ENCODE assay signal across 27 cellular contexts in genomic region chr12:70398862-70399261, GRCh38.
"Had no signal": no experiment of that assay in that cellular context is flagged by ENCODE, and none has a peak within 500 bp of the region (broad histone marks: within the 10 kb centered on the region; RNA-seq: fewer than 3 reads in every experiment).

No MANE protein-coding gene starts in this region.

- H3K27me3 Mint-ChIP-seq: naive B cell had no signal

- H3K4me3 Mint-ChIP-seq: endodermal cell; mesothelial cell of epicardium; naive B cell; nephron; neural progenitor cell; stimulated activated effector memory CD8-positive, alpha-beta T cell treated with anti-CD3 and anti-CD28 coated beads, Interleukin-12 subunit alpha, Interleukin-12 subunit beta, amount 100 ng/mL, for 72 hours had no signal

- H3K27ac Mint-ChIP-seq: endodermal cell; mesothelial cell of epicardium; naive B cell; nephron; neural progenitor cell; stimulated activated effector memory CD8-positive, alpha-beta T cell treated with anti-CD3 and anti-CD28 coated beads, Interleukin-12 subunit alpha, Interleukin-12 subunit beta, amount 100 ng/mL, for 72 hours had no signal

- H3K36me3 Mint-ChIP-seq: stimulated activated effector memory CD8-positive, alpha-beta T cell treated with anti-CD3 and anti-CD28 coated beads, Interleukin-12 subunit alpha, Interleukin-12 subunit beta, amount 100 ng/mL, for 72 hours had no signal

- H3K9me3 Mint-ChIP-seq: endodermal cell; mesothelial cell of epicardium; naive B cell; nephron; neural progenitor cell; stimulated activated effector memory CD8-positive, alpha-beta T cell treated with anti-CD3 and anti-CD28 coated beads, Interleukin-12 subunit alpha, Interleukin-12 subunit beta, amount 100 ng/mL, for 72 hours had no signal

- DNase-seq: effector CD8-positive, alpha-beta T cell; endodermal cell; foreskin fibroblast; gastrocnemius medialis; head of caudate nucleus; left cardiac atrium; left lung; mesenchymal stem cell; mucosa of descending colon; naive B cell; stimulated activated CD4-positive, alpha-beta T cell treated with anti-CD3 and anti-CD28 coated beads, Interleukin-2, amount 100 ng/mL, for 24 hours; stimulated activated CD4-positive, alpha-beta T cell treated with anti-CD3 and anti-CD28 coated beads, Interleukin-4, amount 100 ng/mL, for 24 hours; stimulated activated naive CD4-positive, alpha-beta T cell treated with Interleukin-2 at 50 U/mL for 16 hours; stomach; upper lobe of right lung; uterus had no signal

- H3K4me1 Mint-ChIP-seq: endodermal cell; nephron; neural progenitor cell; stimulated activated effector memory CD8-positive, alpha-beta T cell treated with anti-CD3 and anti-CD28 coated beads, Interleukin-12 subunit alpha, Interleukin-12 subunit beta, amount 100 ng/mL, for 72 hours had no signal

- H3K27ac ChIP-seq: epithelial cell of prostate, gastrocnemius medialis, left lung, neural progenitor cell, prostate gland, right atrium auricular region, stomach, thoracic aorta, tibial nerve, upper lobe of right lung, uterus had no signal

- ATAC-seq: esophagus mucosa; gastrocnemius medialis; left cardiac atrium; left lung; mucosa of descending colon; sciatic nerve; stimulated activated effector memory CD8-positive, alpha-beta T cell treated with anti-CD3 and anti-CD28 coated beads, Interleukin-12 subunit alpha, Interleukin-12 subunit beta, amount 100 ng/mL, for 72 hours; upper lobe of right lung had no signal
